ENCODE assay signal across 6 cellular contexts in genomic region chr1:25414157-25414556, GRCh38. TPM values are rescaled to one million over a fixed set of nuclear protein-coding genes. Genes with fewer than 3 reads are reported as not detected.
"Had no signal": no experiment of that assay in that cellular context is flagged by ENCODE, and none has a peak within 500 bp of the region (broad histone marks: within the 10 kb centered on the region; RNA-seq: fewer than 3 reads in every experiment).

No MANE protein-coding gene starts in this region.

RNA-seq across cellular contexts. Expression of gene RHCE, which starts 6.5 kb away (rescaled TPM):
- total RNA-seq: natural killer cell; natural killer cell treated with Interleukin-12 subunit alpha and Interleukin-12 subunit beta and Interleukin-15 and Interleukin-18, amount 100 ng/mL, for 72 hours; neural crest cell; occipital lobe; posterior vena cava; progenitor cell of endocrine pancreas had no signal
